ENCODE assay signal across 2 cellular contexts in genomic region chr10:93080350-93081046, GRCh38.
A peak's percentile ranks its signal among the peaks of the same experiment; 100 is the strongest.
TF ChIP-seq lines count a peak whose summit lies in the region.

No MANE protein-coding gene starts in this region.

TF ChIP-seq in A549, 52 proteins besides CTCF, POLR2A, EP300 and RAD21:
- TF ChIP-seq SMC3 (IDR thresholded peaks at IDR 0.05) = peak; percentile 95
- TF ChIP-seq BHLHE40 (IDR thresholded peaks at IDR 0.05; ENCODE audit: low read depth, low read length) = no peak

TF ChIP-seq in H1, 55 proteins besides CTCF, POLR2A, EP300 and RAD21:
- 0 out of 2 replicates have a peak, but pooled peaks have one; percentile 17 for TF ChIP-seq YY1 (IDR thresholded peaks at IDR 0.05; ENCODE audit: low read depth, low read length)
- TF ChIP-seq CBX8 (IDR thresholded peaks at IDR 0.05; ENCODE audit: borderline replicate concordance, low read depth, low read length) = no peak
- TF ChIP-seq BACH1 (IDR thresholded peaks at IDR 0.05; ENCODE audit: low read length) = peak; percentile 78
- TF ChIP-seq EGR1 (IDR thresholded peaks at IDR 0.05; ENCODE audit: borderline replicate concordance, low read depth, low read length) = 0 out of 2 replicates have a peak, but pooled peaks have one; percentile 11
- TF ChIP-seq HDAC2 (IDR thresholded peaks at IDR 0.05; ENCODE audit: borderline replicate concordance in 1 of 2, low read depth in 2 of 2, low read length in 2 of 2) = peak in 1 of 2 experiments; percentile 83; a peak in 1 of 4 replicates
- no peak for TF ChIP-seq KDM4A (IDR thresholded peaks at IDR 0.05; ENCODE audit: low read depth, low read length, severe bottlenecking)
- peak; percentile 60; the same call in 1 of the 2 replicates for TF ChIP-seq SP4 (IDR thresholded peaks at IDR 0.05; ENCODE audit: low read length)
